In genomic region chr12:82522762-82523161, GRCh38 we compare ENCODE assay signal across 25 cellular contexts.
"Had no signal": no experiment of that assay in that cellular context is flagged by ENCODE, and none has a peak within 500 bp of the region (broad histone marks: within the 10 kb centered on the region; RNA-seq: fewer than 3 reads in every experiment).

No MANE protein-coding gene starts in this region.

- DNase-seq: activated CD4-positive, alpha-beta memory T cell treated with anti-CD3 and anti-CD28 coated beads, Interleukin-2, amount 10 ng/mL, durations not matched to agents 7 days and 5 days; activated CD4-positive, alpha-beta T cell treated with anti-CD3 and anti-CD28 coated beads for 36 hours; activated CD4-positive, alpha-beta T cell treated with anti-CD3 and anti-CD28 coated beads, Interleukin-2, amount 50 U/mL, for 1 hour; activated gamma-delta T cell; activated naive CD4-positive, alpha-beta T cell treated with anti-CD3 and anti-CD28 coated beads, Interleukin-2, amount 10 ng/mL, durations not matched to agents 7 days and 5 days; activated naive CD8-positive, alpha-beta T cell treated with anti-CD3 and anti-CD28 coated beads for 36 hours; activated T-cell treated with anti-CD3 and anti-CD28 coated beads for 4 hours; activated T-cell treated with anti-CD3 and anti-CD28 coated beads, Interleukin-2, amount 50 U/mL, for 48 hours; anterior cingulate cortex; caudate nucleus; NCI-H1092; NCI-H1417 treated with DMSO at 0.1 percent for 48 hours; NCI-H1694; NCI-H2029; NCI-H345; NCI-H510A; NCI-H748 treated with DMSO at 0.1 percent for 48 hours; SHP77 treated with DMSO at 0.1 percent for 48 hours; T-helper 17 cell; T-helper 9 cell; WERI-Rb-1 had no signal

- H3K4me1 Mint-ChIP-seq: activated CD4-positive, alpha-beta memory T cell treated with anti-CD3 and anti-CD28 coated beads, Interleukin-2, amount 10 ng/mL, durations not matched to agents 7 days and 5 days; activated CD4-positive, alpha-beta T cell treated with anti-CD3 and anti-CD28 coated beads for 36 hours; activated naive CD4-positive, alpha-beta T cell treated with anti-CD3 and anti-CD28 coated beads, Interleukin-2, amount 10 ng/mL, durations not matched to agents 7 days and 5 days; activated naive CD8-positive, alpha-beta T cell treated with anti-CD3 and anti-CD28 coated beads for 36 hours; activated T-helper 17 cell treated with anti-CD3 and anti-CD28 coated beads, Interleukin-2, amount 50 U/mL, for 72 hours; T-helper 17 cell had no signal

- H3K36me3 ChIP-seq: breast epithelium, WERI-Rb-1 had no signal

- H3K4me3 ChIP-seq: breast epithelium had no signal

- H3K4me1 ChIP-seq: breast epithelium had no signal

- H3K27me3 ChIP-seq: breast epithelium had no signal

- H3K4me3 Mint-ChIP-seq: activated CD4-positive, alpha-beta memory T cell treated with anti-CD3 and anti-CD28 coated beads, Interleukin-2, amount 10 ng/mL, durations not matched to agents 7 days and 5 days; activated CD4-positive, alpha-beta T cell treated with anti-CD3 and anti-CD28 coated beads for 36 hours; activated naive CD4-positive, alpha-beta T cell treated with anti-CD3 and anti-CD28 coated beads, Interleukin-2, amount 10 ng/mL, durations not matched to agents 7 days and 5 days; activated naive CD8-positive, alpha-beta T cell treated with anti-CD3 and anti-CD28 coated beads for 36 hours; activated T-helper 17 cell treated with anti-CD3 and anti-CD28 coated beads, Interleukin-2, amount 50 U/mL, for 72 hours; T-helper 17 cell had no signal

- H3K27ac Mint-ChIP-seq: activated CD4-positive, alpha-beta memory T cell treated with anti-CD3 and anti-CD28 coated beads, Interleukin-2, amount 10 ng/mL, durations not matched to agents 7 days and 5 days; activated CD4-positive, alpha-beta T cell treated with anti-CD3 and anti-CD28 coated beads for 36 hours; activated naive CD4-positive, alpha-beta T cell treated with anti-CD3 and anti-CD28 coated beads, Interleukin-2, amount 10 ng/mL, durations not matched to agents 7 days and 5 days; activated naive CD8-positive, alpha-beta T cell treated with anti-CD3 and anti-CD28 coated beads for 36 hours; activated T-helper 17 cell treated with anti-CD3 and anti-CD28 coated beads, Interleukin-2, amount 50 U/mL, for 72 hours; T-helper 17 cell had no signal

- H3K36me3 Mint-ChIP-seq: activated naive CD4-positive, alpha-beta T cell treated with anti-CD3 and anti-CD28 coated beads, Interleukin-2, amount 10 ng/mL, durations not matched to agents 7 days and 5 days; activated naive CD8-positive, alpha-beta T cell treated with anti-CD3 and anti-CD28 coated beads for 36 hours had no signal

- ATAC-seq: activated CD4-positive, alpha-beta T cell treated with anti-CD3 and anti-CD28 coated beads for 36 hours; activated T-helper 17 cell treated with anti-CD3 and anti-CD28 coated beads, Interleukin-2, amount 50 U/mL, for 72 hours; HepG2; T-helper 17 cell had no signal

- H3K27ac ChIP-seq: breast epithelium, KMS-11, WERI-Rb-1 had no signal

- H3K9me3 Mint-ChIP-seq: activated CD4-positive, alpha-beta memory T cell treated with anti-CD3 and anti-CD28 coated beads, Interleukin-2, amount 10 ng/mL, durations not matched to agents 7 days and 5 days; activated naive CD4-positive, alpha-beta T cell treated with anti-CD3 and anti-CD28 coated beads, Interleukin-2, amount 10 ng/mL, durations not matched to agents 7 days and 5 days; activated naive CD8-positive, alpha-beta T cell treated with anti-CD3 and anti-CD28 coated beads for 36 hours; activated T-helper 17 cell treated with anti-CD3 and anti-CD28 coated beads, Interleukin-2, amount 50 U/mL, for 72 hours had no signal

- H3K9me3 ChIP-seq: breast epithelium had no signal
